Comparison of ENCODE assay signal across 11 cellular contexts in genomic region chr15:85642054-85642692, GRCh38.
A peak's percentile ranks its signal among the peaks of the same experiment; 100 is the strongest.
DNase-seq lines count a peak whose midpoint lies in the region; ATAC-seq and TF ChIP-seq lines count a peak whose summit lies in the region.
"Had no signal": no experiment of that assay in that cellular context is flagged by ENCODE, and none has a peak within 500 bp of the region (broad histone marks: within the 10 kb centered on the region; RNA-seq: fewer than 3 reads in every experiment).

No MANE protein-coding gene starts in this region.

- DNase-seq in caudate nucleus (lab: John Stamatoyannopoulos, UW) (no peak), left cardiac atrium (peak; percentile 29), osteoblast (ENCODE audit: insufficient read length, low spot score, missing footprints) (no peak), transverse colon (no peak), GM03348 (ENCODE audit: low spot score) (no peak), DMS53 (lab: John Stamatoyannopoulos, UW) (no peak)
- DNase-seq: Calu3, NCI-H1436, NCI-H526 treated with DMSO at 0.1 percent for 48 hours had no signal

- intact Hi-C loops in left cardiac atrium (cut with DNase I) = no loop called here
- intact Hi-C loops in transverse colon (cut with DNase I; ENCODE audit: low total_unique reads) = no loop called here

- H3K36me3 ChIP-seq in osteoblast (ENCODE audit: insufficient read depth, low read length) (no peaks in the 10 kb centered on the region), transverse colon (peaks cover 0 to 28% (median 8%) of the 10 kb centered on the region in 4 donors)

- H3K27ac ChIP-seq in caudate nucleus (ENCODE audit: low read depth, low read length) = peak overlapping the region; percentile 36
- H3K27ac ChIP-seq in osteoblast (ENCODE audit: low read depth, low read length) = peak overlapping the region; percentile 71
- H3K27ac ChIP-seq in transverse colon = peak overlapping the region; percentile 66 to 88 (median 80)
- H3K27ac ChIP-seq: SJSA1 had no signal

- no peak for TF ChIP-seq POLR2A in transverse colon (IDR thresholded peaks at IDR 0.05)

- H3K9me3 ChIP-seq in osteoblast (ENCODE audit: low read depth, low read length) = no peaks in the 10 kb centered on the region
- no peaks in the 10 kb centered on the region for H3K9me3 ChIP-seq in transverse colon
- H3K9me3 ChIP-seq: SJSA1 had no signal

- ATAC-seq in left cardiac atrium (no peak), GM21423 (IDR thresholded peaks at IDR 0.05; ENCODE audit: unreplicated experiment) (no peak)

- H4K20me1 ChIP-seq in osteoblast (ENCODE audit: insufficient read depth, low read length) = no peaks in the 10 kb centered on the region

- TF ChIP-seq CTCF in osteoblast (IDR thresholded peaks at IDR 0.05; ENCODE audit: extremely low read depth, low read depth, low read length) = no peak
- no peak for TF ChIP-seq CTCF in transverse colon (IDR thresholded peaks at IDR 0.05)

- no peak overlapping the region for H2AFZ ChIP-seq in osteoblast (ENCODE audit: low read length)

- in situ Hi-C loops in transverse colon (cut with MboI; ENCODE audit: low pct_ligation_motif_present in 1 of 4, low pct_unique_long_range_greater_than_20kb in 1 of 4, low sequenced_read_pairs in 3 of 4) = no loop called here

- H3K79me2 ChIP-seq in osteoblast (ENCODE audit: insufficient read depth, low read length) = peaks cover 12% of the 10 kb centered on the region

- peak overlapping the region; percentile 64 for H3K4me2 ChIP-seq in osteoblast (ENCODE audit: insufficient read depth, low read length)

- TF ChIP-seq EP300 in transverse colon (IDR thresholded peaks at IDR 0.05; ENCODE audit: low read depth) = no peak

- 37 to 65% methylated on average over 5 of the region's 5 CpGs for WGBS in transverse colon (ENCODE audit: low coverage in 1 of 2), 2 donors

- H3K27me3 ChIP-seq in osteoblast (ENCODE audit: insufficient read depth, low read length) (no peaks in the 10 kb centered on the region), transverse colon (no peaks in the 10 kb centered on the region)
- H3K27me3 ChIP-seq: SJSA1 had no signal

- peaks cover 16% of the 10 kb centered on the region for H3K4me1 ChIP-seq in osteoblast (ENCODE audit: insufficient read depth, low read length)
- H3K4me1 ChIP-seq in transverse colon = peaks cover 4 to 70% (median 26%) of the 10 kb centered on the region in 4 donors
- H3K4me1 ChIP-seq: SJSA1 had no signal

- no peak overlapping the region for H3K4me3 ChIP-seq in osteoblast (ENCODE audit: insufficient read depth, low read length)
- peak overlapping the region in 1 of 4 donors; percentile 16 for H3K4me3 ChIP-seq in transverse colon
- H3K4me3 ChIP-seq: SJSA1 had no signal
